15 cellular contexts compared by ENCODE assay signal in the genomic region with DNA sequence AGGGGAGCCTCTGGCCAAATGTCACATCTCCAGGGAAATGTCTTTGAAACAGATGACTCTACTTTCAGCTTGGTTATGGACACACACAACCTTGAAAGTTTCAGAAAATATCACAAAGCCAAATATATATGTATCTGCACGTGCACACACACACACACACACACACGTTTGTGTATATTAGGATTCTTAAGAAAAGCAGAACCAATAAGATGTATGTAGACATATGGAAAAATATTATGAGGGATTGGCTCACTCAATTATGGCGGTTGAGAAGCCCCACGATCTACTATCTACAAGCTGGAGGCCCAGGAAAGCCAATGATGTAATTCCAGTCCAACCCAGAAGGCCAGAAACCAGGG.
DNase-seq lines count a peak whose midpoint lies in the region; ATAC-seq and TF ChIP-seq lines count a peak whose summit lies in the region.
"Had no signal": no experiment of that assay in that cellular context is flagged by ENCODE, and none has a peak within 500 bp of the region (broad histone marks: within the 10 kb centered on the region; RNA-seq: fewer than 3 reads in every experiment).

No MANE protein-coding gene starts in this region.

- no peak for TF ChIP-seq CTCF in spleen (IDR thresholded peaks at IDR 0.05 in 8 of 11, conservative IDR thresholded peaks at IDR 0.05 in 3 of 11)

- no peaks in the 10 kb centered on the region for H3K27me3 Mint-ChIP-seq in activated naive CD4-positive, alpha-beta T cell treated with anti-CD3 and anti-CD28 coated beads for 36 hours (ENCODE audit: low read depth)
- no peaks in the 10 kb centered on the region for H3K27me3 Mint-ChIP-seq in CD4-positive, alpha-beta memory T cell

- DNase-seq in activated naive CD4-positive, alpha-beta T cell treated with anti-CD3 and anti-CD28 coated beads for 36 hours: no peak
- DNase-seq in activated naive CD4-positive, alpha-beta T cell (lab: John Stamatoyannopoulos, UW): no peak
- DNase-seq in spleen (no peak), NCI-H2227 treated with DMSO at 0.1 percent for 48 hours (lab: John Stamatoyannopoulos, UW) (no peak)
- no peak for DNase-seq in stimulated activated naive CD4-positive, alpha-beta T cell (lab: John Stamatoyannopoulos, UW)
- no peak for DNase-seq in CD4-positive, alpha-beta memory T cell
- DNase-seq: erythroblast, kidney, posterior cingulate gyrus, testis, WERI-Rb-1 had no signal

- WGBS in spleen, 5 donors: 77 to 92% (median 82%) methylated on average over 4 of the region's 4 CpGs

- H3K9me3 ChIP-seq in spleen: no peaks in the 10 kb centered on the region
- no peaks in the 10 kb centered on the region for H3K9me3 ChIP-seq in CD4-positive, alpha-beta memory T cell (ENCODE audit: control insufficient read depth in 1 of 2, low read length in 2 of 2)
- H3K9me3 ChIP-seq: testis had no signal

- POLR2A ChIA-PET in CD4-positive, alpha-beta memory T cell (lab: Charles Lee; ENCODE audit: partially characterized antibody): no interaction called here

- peaks cover 27 to 77% (median 53%) of the 10 kb centered on the region in 6 donors for H3K4me1 ChIP-seq in spleen
- peaks cover 27% of the 10 kb centered on the region for H3K4me1 ChIP-seq in CD4-positive, alpha-beta memory T cell (ENCODE audit: insufficient read depth, low read length)
- H3K4me1 ChIP-seq: testis had no signal

- no peaks in the 10 kb centered on the region for H3K9me3 Mint-ChIP-seq in activated naive CD4-positive, alpha-beta T cell treated with anti-CD3 and anti-CD28 coated beads for 36 hours
- peaks cover 0 to 2% (median 0%) of the 10 kb centered on the region in 8 donors for H3K9me3 Mint-ChIP-seq in CD4-positive, alpha-beta memory T cell

- no peaks in the 10 kb centered on the region for H3K27me3 ChIP-seq in spleen (replicated peaks in 1 of 7)
- H3K27me3 ChIP-seq in CD4-positive, alpha-beta memory T cell (ENCODE audit: insufficient read depth, low read length): no peaks in the 10 kb centered on the region
- H3K27me3 ChIP-seq: testis had no signal

- peaks cover 74% of the 10 kb centered on the region for H3K4me1 Mint-ChIP-seq in activated naive CD4-positive, alpha-beta T cell treated with anti-CD3 and anti-CD28 coated beads for 36 hours (ENCODE audit: low read depth)
- peaks cover 10 to 40% (median 25%) of the 10 kb centered on the region in 4 donors for H3K4me1 Mint-ChIP-seq in CD4-positive, alpha-beta memory T cell

- no peak for TF ChIP-seq POLR2A in spleen (IDR thresholded peaks at IDR 0.05)

- no peak overlapping the region for H3K4me3 ChIP-seq in spleen
- no peak overlapping the region for H3K4me3 ChIP-seq in CD4-positive, alpha-beta memory T cell (ENCODE audit: low read length in 2 of 2)
- H3K4me3 ChIP-seq: GM23248, SK-N-MC, testis had no signal

- no peak overlapping the region for H3K4me3 Mint-ChIP-seq in activated naive CD4-positive, alpha-beta T cell treated with anti-CD3 and anti-CD28 coated beads for 36 hours
- no peak overlapping the region for H3K4me3 Mint-ChIP-seq in CD4-positive, alpha-beta memory T cell

- CTCF ChIA-PET in activated naive CD4-positive, alpha-beta T cell treated with anti-CD3 and anti-CD28 coated beads for 36 hours (lab: Charles Lee): interaction anchor here (0.7 to 1.0 kb wide), 4 partner anchors 71 to 88 kb away, joined by 3 to 4 read pairs (median 3); no protein-coding TSS in a partner anchor
- CTCF ChIA-PET in CD4-positive, alpha-beta memory T cell (lab: Charles Lee; ENCODE audit: partially characterized antibody): no interaction called here

- peak; percentile 3 for ATAC-seq in GM21717 (IDR thresholded peaks at IDR 0.05; ENCODE audit: unreplicated experiment)
- peak; percentile 2 for ATAC-seq in HG03571 (IDR thresholded peaks at IDR 0.05; ENCODE audit: unreplicated experiment)

- peak overlapping the region; percentile 82 for H3K27ac Mint-ChIP-seq in activated naive CD4-positive, alpha-beta T cell treated with anti-CD3 and anti-CD28 coated beads for 36 hours
- H3K27ac Mint-ChIP-seq in CD4-positive, alpha-beta memory T cell: peak overlapping the region in 1 of 7 donors; percentile 45

- no peaks in the 10 kb centered on the region for H3K36me3 ChIP-seq in spleen
- H3K36me3 ChIP-seq in CD4-positive, alpha-beta memory T cell (ENCODE audit: insufficient read depth, low read length): no peaks in the 10 kb centered on the region
- H3K36me3 ChIP-seq: WERI-Rb-1 had no signal

- intact Hi-C loops in activated naive CD4-positive, alpha-beta T cell treated with anti-CD3 and anti-CD28 coated beads for 36 hours (cut with micrococcal nuclease): loop anchor here (1.0 to 10.0 kb wide), 13 partner anchors 25 to 1942 kb away; partner anchors contain the start of gene TMEM245
- intact Hi-C loops in spleen (cut with DNase I; ENCODE audit: low total_unique reads): no loop called here
- intact Hi-C loops in CD4-positive, alpha-beta memory T cell (cut with micrococcal nuclease): no loop called here

- H3K27ac ChIP-seq in spleen: peak overlapping the region; percentile 43 to 88 (median 78)
- H3K27ac ChIP-seq in CD4-positive, alpha-beta memory T cell (ENCODE audit: low read depth, low read length): no peak overlapping the region
- H3K27ac ChIP-seq: SK-N-MC, testis, WERI-Rb-1 had no signal

- no peaks in the 10 kb centered on the region for H3K36me3 Mint-ChIP-seq in activated naive CD4-positive, alpha-beta T cell treated with anti-CD3 and anti-CD28 coated beads for 36 hours (ENCODE audit: low read depth)
- H3K36me3 Mint-ChIP-seq in CD4-positive, alpha-beta memory T cell: no peaks in the 10 kb centered on the region
